ENCODE assay signal across 1 cellular context in genomic region chr19:45577111-45577905, GRCh38.
TF ChIP-seq lines count a peak whose summit lies in the region.

No MANE protein-coding gene starts in this region.

TF ChIP-seq in HepG2, 621 proteins besides CTCF, POLR2A, EP300 and RAD21 (continued from another document and continues in another):
- peak in 1 of 2 experiments; percentile 37; a peak in 1 of 4 replicates for TF ChIP-seq REST (IDR thresholded peaks at IDR 0.05; ENCODE audit: borderline replicate concordance in 1 of 2, low read depth in 1 of 2, low read length in 2 of 2)
- TF ChIP-seq SALL1 (CRISPR knock-in tag; IDR thresholded peaks at IDR 0.05): no peak
- peak; percentile 54; the same call in 1 of the 2 replicates for TF ChIP-seq KDM6A (CRISPR knock-in tag; IDR thresholded peaks at IDR 0.05; ENCODE audit: low read depth)
- TF ChIP-seq ZNF879 (CRISPR knock-in tag; IDR thresholded peaks at IDR 0.05): no peak
- no peak for TF ChIP-seq ZFP36 (IDR thresholded peaks at IDR 0.05; ENCODE audit: borderline replicate concordance, low read depth, low read length, partially characterized antibody)
- TF ChIP-seq YEATS4 (CRISPR knock-in tag; IDR thresholded peaks at IDR 0.05; ENCODE audit: borderline replicate concordance): no peak
- no peak for TF ChIP-seq MIER3 (CRISPR knock-in tag; IDR thresholded peaks at IDR 0.05; ENCODE audit: borderline replicate concordance)
- no peak for TF ChIP-seq ZNF75D (CRISPR knock-in tag; IDR thresholded peaks at IDR 0.05; ENCODE audit: borderline replicate concordance)
- TF ChIP-seq NFIB (CRISPR knock-in tag; IDR thresholded peaks at IDR 0.05; ENCODE audit: borderline replicate concordance): no peak
- TF ChIP-seq STAT6 (CRISPR knock-in tag; IDR thresholded peaks at IDR 0.05; ENCODE audit: borderline replicate concordance): no peak
- peak; percentile 37 for TF ChIP-seq RARA (CRISPR knock-in tag; IDR thresholded peaks at IDR 0.05)
- no peak for TF ChIP-seq AFF4 (CRISPR knock-in tag; IDR thresholded peaks at IDR 0.05)
- TF ChIP-seq POGK (CRISPR knock-in tag; conservative IDR thresholded peaks at IDR 0.05): no peak
- peak; percentile 64; the same call in 1 of the 2 replicates for TF ChIP-seq ARID4A (CRISPR knock-in tag; IDR thresholded peaks at IDR 0.05; ENCODE audit: borderline replicate concordance)
- peak; percentile 40; the same call in 1 of the 2 replicates for TF ChIP-seq ZNF614 (CRISPR knock-in tag; IDR thresholded peaks at IDR 0.05; ENCODE audit: borderline replicate concordance)
- TF ChIP-seq REPIN1 (CRISPR knock-in tag; IDR thresholded peaks at IDR 0.05; ENCODE audit: borderline replicate concordance, low read depth): no peak; the same call in 1 of the 2 replicates
- no peak for TF ChIP-seq MTA3 (CRISPR knock-in tag; IDR thresholded peaks at IDR 0.05)
- 0 out of 2 replicates have a peak, but pooled peaks have one; percentile 44 for TF ChIP-seq MEIS1 (CRISPR knock-in tag; IDR thresholded peaks at IDR 0.05; ENCODE audit: borderline replicate concordance)
- peak; percentile 37 for TF ChIP-seq ZEB1 (IDR thresholded peaks at IDR 0.05; ENCODE audit: insufficient replicate concordance, low read depth)
- TF ChIP-seq ZBTB4 (CRISPR knock-in tag; IDR thresholded peaks at IDR 0.05; ENCODE audit: borderline replicate concordance): no peak
- no peak for TF ChIP-seq PRDM10 (CRISPR knock-in tag; IDR thresholded peaks at IDR 0.05; ENCODE audit: low read depth)
- TF ChIP-seq ZNF292 (CRISPR knock-in tag; IDR thresholded peaks at IDR 0.05; ENCODE audit: borderline replicate concordance, low read depth): peak; percentile 54; the same call in 1 of the 2 replicates
- peak; percentile 19; the same call in 1 of the 2 replicates for TF ChIP-seq HMG20A (CRISPR knock-in tag; IDR thresholded peaks at IDR 0.05; ENCODE audit: borderline replicate concordance)
- TF ChIP-seq ZNF550 (CRISPR knock-in tag; IDR thresholded peaks at IDR 0.05; ENCODE audit: borderline replicate concordance): no peak
- TF ChIP-seq TARDBP (CRISPR knock-in tag; IDR thresholded peaks at IDR 0.05): peak; percentile 16; the same call in 1 of the 2 replicates
- no peak for TF ChIP-seq ZNF335 (CRISPR knock-in tag; IDR thresholded peaks at IDR 0.05)
- peak; percentile 53 for TF ChIP-seq FOSL2 (CRISPR knock-in tag; IDR thresholded peaks at IDR 0.05)
- TF ChIP-seq ZMYM2 (CRISPR knock-in tag; IDR thresholded peaks at IDR 0.05): no peak
